18 cellular contexts compared by ENCODE assay signal in genomic region chr3:186117521-186118111, GRCh38.
"Had no signal": no experiment of that assay in that cellular context is flagged by ENCODE, and none has a peak within 500 bp of the region (broad histone marks: within the 10 kb centered on the region; RNA-seq: fewer than 3 reads in every experiment).

No MANE protein-coding gene starts in this region.

- DNase-seq: Karpas-422, KG1, MG63, NCI-H1092 treated with DMSO at 0.1 percent for 48 hours, NCI-H1436, NCI-H187, NCI-H2029, NCI-H2081 treated with DMSO at 0.1 percent for 48 hours, NCI-H2171, NCI-H226, NCI-H446, NCI-H510A, NCI-H524 treated with DMSO at 0.1 percent for 48 hours, NCI-H69, NCI-H774, SHP77, SK-N-SH had no signal

- H3K9ac ChIP-seq: SK-N-SH had no signal

- H3K4me2 ChIP-seq: SK-N-SH had no signal

- H3K27ac ChIP-seq: RWPE1 had no signal

- H3K4me3 ChIP-seq: MG63 had no signal

- H3K9me3 ChIP-seq: MG63, SK-N-SH had no signal

- H3K36me3 ChIP-seq: MG63 had no signal
